24 cellular contexts compared by ENCODE assay signal in the genomic region with DNA sequence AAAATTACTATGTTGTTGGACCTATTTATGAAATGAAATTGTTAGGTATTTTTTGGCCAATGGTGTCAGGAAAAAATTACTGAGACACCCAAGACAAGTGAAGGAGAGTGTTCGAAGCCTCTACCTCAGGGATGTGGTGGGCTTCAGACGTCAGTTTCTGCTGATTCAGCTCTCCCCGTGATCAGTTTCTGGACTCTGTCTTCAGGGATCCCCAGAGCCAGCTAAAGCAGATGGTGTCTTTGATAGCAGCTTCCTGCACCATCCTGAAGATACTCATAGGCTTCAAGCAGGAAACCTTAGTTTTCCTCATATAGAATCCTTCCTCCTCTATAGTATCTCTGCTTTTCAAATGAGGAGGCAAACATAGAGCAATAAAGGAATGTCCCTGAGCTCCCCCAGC. TPM values are rescaled to one million over a fixed set of nuclear protein-coding genes. Genes with fewer than 3 reads are reported as not detected.
"Had no signal": no experiment of that assay in that cellular context is flagged by ENCODE, and none has a peak within 500 bp of the region (broad histone marks: within the 10 kb centered on the region; RNA-seq: fewer than 3 reads in every experiment).

No MANE protein-coding gene starts in this region.

- FAIRE-seq: endometrium, kidney had no signal

- H3K27me3 ChIP-seq: right atrium auricular region, spleen, tibial nerve, upper lobe of right lung, uterus had no signal

- H3K4me1 ChIP-seq: prostate gland had no signal

- DNase-seq: cortex of kidney; effector memory CD8-positive, alpha-beta T cell; esophagus squamous epithelium; foreskin melanocyte; kidney; natural killer cell; nucleus accumbens; spleen; stimulated activated naive B cell treated with anti-CD40 and anti-IgM and Interleukin-4, amounts not matched to agents 10 μg/mL and 1 μg/mL and 100 μg/mL, for 72 hours; upper lobe of right lung; uterus had no signal

- H3K4me3 Mint-ChIP-seq: effector memory CD8-positive, alpha-beta T cell; memory B cell; natural killer cell; stimulated activated naive B cell treated with anti-CD40 and anti-IgM and Interleukin-4, amounts not matched to agents 10 μg/mL and 1 μg/mL and 100 μg/mL, for 72 hours; stimulated activated naive CD8-positive, alpha-beta T cell treated with anti-CD3 and anti-CD28 coated beads, Interleukin-15, Interleukin-2, amounts not matched to agents 100 ng/mL and 50 ng/mL, for 24 hours had no signal

- ATAC-seq: effector memory CD8-positive, alpha-beta T cell; left lobe of liver; natural killer cell; stimulated activated naive B cell treated with anti-CD40 and anti-IgM and Interleukin-4, amounts not matched to agents 10 μg/mL and 1 μg/mL and 100 μg/mL, for 72 hours; upper lobe of right lung had no signal

- H3K9me3 Mint-ChIP-seq: effector memory CD8-positive, alpha-beta T cell; memory B cell; natural killer cell; stimulated activated naive B cell treated with anti-CD40 and anti-IgM and Interleukin-4, amounts not matched to agents 10 μg/mL and 1 μg/mL and 100 μg/mL, for 72 hours; stimulated activated naive CD8-positive, alpha-beta T cell treated with anti-CD3 and anti-CD28 coated beads, Interleukin-15, Interleukin-2, amounts not matched to agents 100 ng/mL and 50 ng/mL, for 24 hours had no signal

- H3K27ac ChIP-seq: esophagus squamous epithelium, prostate gland, right atrium auricular region, skin epidermis, spleen, thoracic aorta, tibial nerve, upper lobe of right lung, uterus had no signal

- H3K27ac Mint-ChIP-seq: effector memory CD8-positive, alpha-beta T cell; memory B cell; natural killer cell; stimulated activated naive B cell treated with anti-CD40 and anti-IgM and Interleukin-4, amounts not matched to agents 10 μg/mL and 1 μg/mL and 100 μg/mL, for 72 hours; stimulated activated naive CD8-positive, alpha-beta T cell treated with anti-CD3 and anti-CD28 coated beads, Interleukin-15, Interleukin-2, amounts not matched to agents 100 ng/mL and 50 ng/mL, for 24 hours had no signal

- H3K36me3 ChIP-seq: esophagus squamous epithelium, prostate gland, right atrium auricular region, spleen, thoracic aorta, tibial nerve, upper lobe of right lung, uterus had no signal

- H3K36me3 Mint-ChIP-seq: memory B cell; natural killer cell; stimulated activated naive B cell treated with anti-CD40 and anti-IgM and Interleukin-4, amounts not matched to agents 10 μg/mL and 1 μg/mL and 100 μg/mL, for 72 hours had no signal

- H3K9me3 ChIP-seq: esophagus squamous epithelium, prostate gland, right atrium auricular region, spleen, thoracic aorta, tibial nerve, upper lobe of right lung, uterus had no signal

- H3K4me3 ChIP-seq: esophagus squamous epithelium, lung, prostate gland, right atrium auricular region, skin epidermis, spleen, thoracic aorta, tibial nerve, upper lobe of right lung, uterus had no signal

RNA-seq across cellular contexts. Expression of gene CD248, which starts 7.4 kb away (rescaled TPM):
- polyA plus RNA-seq: neural cell had no signal

RNA-seq across cellular contexts. Expression of gene TMEM151A, which starts 17.8 kb away (rescaled TPM):
- total RNA-seq: dermis microvascular lymphatic vessel endothelial cell, esophagus squamous epithelium, natural killer cell, tibial nerve had no signal

RNA-seq across cellular contexts. Expression of gene CNIH2, which starts 31.5 kb away (rescaled TPM):
- total RNA-seq: dermis microvascular lymphatic vessel endothelial cell, liver, right atrium auricular region, thoracic aorta, tibial nerve had no signal
